In the genomic region with DNA sequence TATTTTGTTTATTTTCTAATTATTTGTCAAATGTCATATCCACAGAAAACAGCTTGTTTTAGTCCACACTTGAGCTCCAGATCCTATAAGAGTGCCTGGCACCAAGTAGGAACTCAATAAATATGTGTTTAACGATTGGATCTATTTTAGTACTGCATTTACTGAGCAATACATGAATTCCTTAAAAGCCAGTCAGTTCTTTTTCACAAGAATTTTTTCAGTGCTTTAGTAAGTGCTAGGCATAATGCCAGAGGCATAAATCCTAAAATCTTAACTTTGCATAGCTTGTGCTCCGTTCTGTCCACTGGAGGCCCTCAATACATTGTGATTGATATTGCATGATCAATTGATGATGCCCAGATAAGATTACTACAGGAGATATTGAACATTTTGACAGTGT, we compare ENCODE assay signal across 22 cellular contexts.
"Had no signal": no experiment of that assay in that cellular context is flagged by ENCODE, and none has a peak within 500 bp of the region (broad histone marks: within the 10 kb centered on the region; RNA-seq: fewer than 3 reads in every experiment).

No MANE protein-coding gene starts in this region.

- DNase-seq: activated CD4-positive, alpha-beta memory T cell treated with anti-CD3 and anti-CD28 coated beads for 36 hours; activated CD4-positive, alpha-beta T cell treated with anti-CD3 and anti-CD28 coated beads for 36 hours; activated CD4-positive, alpha-beta T cell treated with anti-CD3 and anti-CD28 coated beads, Interleukin-2, amount 10 ng/mL, durations not matched to agents 24 days and 14 days; activated CD4-positive, CD25-positive, alpha-beta regulatory T cell; activated CD4-positive, CD25-positive, alpha-beta regulatory T cell treated with anti-CD3 and anti-CD28 coated beads, Interleukin-2, amount 50 U/mL, for 72 hours; activated CD8-positive, alpha-beta memory T cell treated with anti-CD3 and anti-CD28 coated beads, Interleukin-2, amount 10 ng/mL, durations not matched to agents 7 days and 5 days; activated CD8-positive, alpha-beta memory T cell treated with anti-CD3 and anti-CD28 coated beads, Interleukin-2, amount 50 U/mL, for 4 hours; activated CD8-positive, alpha-beta T cell treated with anti-CD3 and anti-CD28 coated beads, Interleukin-2, amount 10 ng/mL, durations not matched to agents 7 days and 5 days; activated effector memory CD4-positive, alpha-beta T cell treated with anti-CD3 and anti-CD28 coated beads, Interleukin-2, amount 50 U/mL, for 16 hours; activated naive CD4-positive, alpha-beta T cell treated with anti-CD3 and anti-CD28 coated beads for 36 hours; activated naive CD8-positive, alpha-beta T cell treated with anti-CD3 and anti-CD28 coated beads for 36 hours; activated naive CD8-positive, alpha-beta T cell treated with anti-CD3 and anti-CD28 coated beads, Interleukin-2, amount 50 U/mL, for 24 hours; activated T-cell treated with anti-CD3 and anti-CD28 coated beads, Interleukin-2, amount 50 U/mL, for 1 hour; activated T-cell treated with anti-CD3 and anti-CD28 coated beads, Interleukin-2, amount 50 U/mL, for 48 hours; brain microvascular endothelial cell; dorsolateral prefrontal cortex; effector memory CD4-positive, alpha-beta T cell; endodermal cell; erythroblast; foreskin melanocyte; T-helper 2 cell had no signal

- ATAC-seq: activated CD4-positive, alpha-beta T cell treated with anti-CD3 and anti-CD28 coated beads for 36 hours; activated CD8-positive, alpha-beta memory T cell treated with anti-CD3 and anti-CD28 coated beads, Interleukin-2, amount 10 ng/mL, durations not matched to agents 7 days and 5 days; activated CD8-positive, alpha-beta T cell treated with anti-CD3 and anti-CD28 coated beads, Interleukin-2, amount 10 ng/mL, durations not matched to agents 7 days and 5 days; activated naive CD8-positive, alpha-beta T cell treated with anti-CD3 and anti-CD28 coated beads, Interleukin-2, amount 50 U/mL, for 24 hours; gastroesophageal sphincter had no signal
